ENCODE assay signal across 8 cellular contexts in the genomic region with DNA sequence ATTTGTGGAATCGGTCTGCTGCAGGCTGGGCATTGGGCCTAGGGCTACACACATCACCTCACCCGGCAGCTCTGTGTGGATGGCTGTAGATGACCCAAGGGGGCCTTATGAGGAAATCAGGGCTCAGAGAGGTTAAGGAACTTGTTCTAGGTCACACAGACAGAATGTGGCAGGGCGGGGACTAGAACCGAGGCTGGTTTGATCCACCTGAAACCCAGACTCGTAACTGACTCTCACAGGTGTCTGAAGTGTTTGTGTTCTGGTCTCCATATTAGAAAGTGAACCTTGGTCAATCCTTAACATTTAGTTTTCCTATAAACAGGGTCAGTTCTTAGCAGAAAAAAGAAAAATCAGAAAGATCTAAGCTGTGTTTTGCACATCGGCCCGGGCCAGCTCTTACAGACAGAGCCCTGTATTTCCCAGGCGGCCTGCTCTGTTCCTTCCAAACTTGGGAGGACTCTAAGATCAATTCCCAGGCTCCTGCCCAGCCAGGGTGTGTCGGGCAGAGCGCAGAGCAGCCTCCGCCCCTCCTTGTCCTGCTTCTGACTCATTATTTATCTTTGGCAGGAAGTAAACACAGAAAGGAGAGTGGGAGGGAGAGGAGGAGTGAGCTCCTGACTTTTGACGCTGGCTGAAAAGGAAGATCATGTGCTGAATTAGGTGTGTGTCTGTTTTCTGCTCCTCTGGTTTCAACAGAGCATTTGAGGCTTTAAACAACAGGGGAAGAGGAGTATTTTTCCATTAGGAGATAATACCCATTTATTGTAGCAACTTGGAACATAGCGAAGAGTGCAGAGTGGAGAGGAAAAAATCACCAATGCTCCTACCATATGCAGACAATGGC.
DNase-seq lines count a peak whose midpoint lies in the region; ATAC-seq and TF ChIP-seq lines count a peak whose summit lies in the region.

No MANE protein-coding gene starts in this region.

- H3K9me3 Mint-ChIP-seq in activated CD8-positive, alpha-beta memory T cell treated with anti-CD3 and anti-CD28 coated beads, Interleukin-2, amount 10 ng/mL, durations not matched to agents 7 days and 5 days (ENCODE audit: low read depth) = no peaks in the 10 kb centered on the region

- no peaks in the 10 kb centered on the region for H3K27me3 ChIP-seq in dorsolateral prefrontal cortex
- no peaks in the 10 kb centered on the region for H3K27me3 ChIP-seq in uterus

- no peaks in the 10 kb centered on the region for H3K9me3 ChIP-seq in uterus

- ATAC-seq in GM21825 (IDR thresholded peaks at IDR 0.05; ENCODE audit: unreplicated experiment) = no peak
- ATAC-seq in activated CD8-positive, alpha-beta memory T cell treated with anti-CD3 and anti-CD28 coated beads, Interleukin-2, amount 10 ng/mL, durations not matched to agents 7 days and 5 days = no peak

- peaks cover 0 to 4% of the 10 kb centered on the region in 2 donors for H3K4me1 ChIP-seq in uterus

- DNase-seq in HEK293T (ENCODE audit: extremely low spot score) (peak; percentile 72), NOMO-1 treated with DMSO at 0.1 percent for 48 hours (lab: John Stamatoyannopoulos, UW; ENCODE audit: unreplicated experiment) (peak; percentile 30), dorsolateral prefrontal cortex (no peak), lung microvascular endothelial cell (ENCODE audit: low read depth in 2 of 2) (peak; percentile 68 to 93), uterus (peak; percentile 84 to 91), putamen (ENCODE audit: low spot score) (no peak)
- DNase-seq in activated CD8-positive, alpha-beta memory T cell treated with anti-CD3 and anti-CD28 coated beads, Interleukin-2, amount 10 ng/mL, durations not matched to agents 7 days and 5 days = no peak

- intact Hi-C loops in dorsolateral prefrontal cortex (cut with DNase I) (no loop called here), uterus (cut with DNase I; ENCODE audit: low total_unique reads) (no loop called here)

- no peak overlapping the region for H3K4me3 Mint-ChIP-seq in activated CD8-positive, alpha-beta memory T cell treated with anti-CD3 and anti-CD28 coated beads, Interleukin-2, amount 10 ng/mL, durations not matched to agents 7 days and 5 days

- H3K27ac ChIP-seq in dorsolateral prefrontal cortex = peak overlapping the region in 35 of 59 donors; percentile 2 to 86 (median 52)
- H3K27ac ChIP-seq in uterus = peak overlapping the region; percentile 95 to 99

- no peak for TF ChIP-seq CTCF in dorsolateral prefrontal cortex (IDR thresholded peaks at IDR 0.05 in 54 of 56, conservative IDR thresholded peaks at IDR 0.05 in 2 of 56; ENCODE audit: low read depth in 1 of 56, partially characterized antibody in 56 of 56)
- peak in 1 of 4 experiments; percentile 19 for TF ChIP-seq CTCF in uterus (IDR thresholded peaks at IDR 0.05)

- CTCF ChIA-PET in HEK293T (lab: Yijun Ruan, JAX) = interaction anchor here (0.7 to 1.0 kb wide), 2 partner anchors 11 to 56 kb away, joined by 3 to 7 read pairs; no protein-coding TSS in a partner anchor
- CTCF ChIA-PET in activated CD8-positive, alpha-beta memory T cell treated with anti-CD3 and anti-CD28 coated beads, Interleukin-2, amount 10 ng/mL, durations not matched to agents 7 days and 5 days (lab: Charles Lee) = no interaction called here

- no peaks in the 10 kb centered on the region for H3K27me3 Mint-ChIP-seq in activated CD8-positive, alpha-beta memory T cell treated with anti-CD3 and anti-CD28 coated beads, Interleukin-2, amount 10 ng/mL, durations not matched to agents 7 days and 5 days

- POLR2A ChIA-PET in HEK293T (lab: Yijun Ruan, JAX) = interaction anchor here (0.6 to 0.8 kb wide), 2 partner anchors 11 to 34 kb away, joined by 3 to 4 read pairs; no protein-coding TSS in a partner anchor

- no peaks in the 10 kb centered on the region for H3K36me3 ChIP-seq in uterus

- no peaks in the 10 kb centered on the region for H3K4me1 Mint-ChIP-seq in activated CD8-positive, alpha-beta memory T cell treated with anti-CD3 and anti-CD28 coated beads, Interleukin-2, amount 10 ng/mL, durations not matched to agents 7 days and 5 days

- TF ChIP-seq POLR2A in uterus (IDR thresholded peaks at IDR 0.05) = peak; percentile 41 to 50

- H3K27ac Mint-ChIP-seq in activated CD8-positive, alpha-beta memory T cell treated with anti-CD3 and anti-CD28 coated beads, Interleukin-2, amount 10 ng/mL, durations not matched to agents 7 days and 5 days = no peak overlapping the region

- H3K4me3 ChIP-seq in dorsolateral prefrontal cortex (no peak overlapping the region), uterus (no peak overlapping the region)

- H3K36me3 Mint-ChIP-seq in activated CD8-positive, alpha-beta memory T cell treated with anti-CD3 and anti-CD28 coated beads, Interleukin-2, amount 10 ng/mL, durations not matched to agents 7 days and 5 days = no peaks in the 10 kb centered on the region

TF ChIP-seq in HEK293T, 16 proteins besides CTCF, POLR2A, EP300 and RAD21:
- no peak for TF ChIP-seq NFRKB (IDR thresholded peaks at IDR 0.05)
- TF ChIP-seq FOXK2 (IDR thresholded peaks at IDR 0.05) = peak; percentile 78; the same call in 1 of the 2 replicates
- TF ChIP-seq, protein P1, sequence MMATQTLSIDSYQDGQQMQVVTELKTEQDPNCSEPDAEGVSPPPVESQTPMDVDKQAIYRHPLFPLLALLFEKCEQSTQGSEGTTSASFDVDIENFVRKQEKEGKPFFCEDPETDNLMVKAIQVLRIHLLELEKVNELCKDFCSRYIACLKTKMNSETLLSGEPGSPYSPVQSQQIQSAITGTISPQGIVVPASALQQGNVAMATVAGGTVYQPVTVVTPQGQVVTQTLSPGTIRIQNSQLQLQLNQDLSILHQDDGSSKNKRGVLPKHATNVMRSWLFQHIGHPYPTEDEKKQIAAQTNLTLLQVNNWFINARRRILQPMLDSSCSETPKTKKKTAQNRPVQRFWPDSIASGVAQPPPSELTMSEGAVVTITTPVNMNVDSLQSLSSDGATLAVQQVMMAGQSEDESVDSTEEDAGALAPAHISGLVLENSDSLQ (IDR thresholded peaks at IDR 0.05) = peak; percentile 42; the same call in 1 of the 2 replicates
- TF ChIP-seq L3MBTL2 (conservative IDR thresholded peaks at IDR 0.05) = peak; percentile 41; the same call in 1 of the 2 replicates

Comparison
In these comparisons a context has a peak if more than half of its experiments do, and no peak if none do; other contexts are left out.
1. DNase-seq: peak in HEK293T (single experiment), NOMO-1 treated with DMSO at 0.1 percent for 48 hours (single experiment), lung microvascular endothelial cell (2 of 2) and uterus (2 of 2); none in dorsolateral prefrontal cortex (0 of 10), putamen (single experiment) and activated CD8-positive, alpha-beta memory T cell treated with anti-CD3 and anti-CD28 coated beads, Interleukin-2, amount 10 ng/mL, durations not matched to agents 7 days and 5 days (single experiment).